ENCODE assay signal across 13 cellular contexts in genomic region chr1:11355594-11356467, GRCh38.
DNase-seq lines count a peak whose midpoint lies in the region; TF ChIP-seq lines count a peak whose summit lies in the region.
"Had no signal": no experiment of that assay in that cellular context is flagged by ENCODE, and none has a peak within 500 bp of the region (broad histone marks: within the 10 kb centered on the region; RNA-seq: fewer than 3 reads in every experiment).

No MANE protein-coding gene starts in this region.

- peak; percentile 95 for DNase-seq in DMS79 treated with DMSO at 0.1 percent for 48 hours (lab: John Stamatoyannopoulos, UW)
- DNase-seq in NCI-H1417 treated with DMSO at 0.1 percent for 48 hours (lab: John Stamatoyannopoulos, UW) = peak; percentile 60
- peak; percentile 73 for DNase-seq in midbrain (lab: John Stamatoyannopoulos, UW)
- DNase-seq in cardiac septum (ENCODE audit: low spot score) = no peak
- no peak for DNase-seq in GOT3 (lab: John Stamatoyannopoulos, UW)
- DNase-seq in spleen = no peak
- DNase-seq in activated CD4-positive, alpha-beta T cell treated with anti-CD3 and anti-CD28 coated beads, Interleukin-2, amount 50 U/mL, for 4 hours = no peak
- DNase-seq: activated CD8-positive, alpha-beta T cell treated with anti-CD3 and anti-CD28 coated beads, Interleukin-2, amount 10 ng/mL, durations not matched to agents 7 days and 5 days; activated naive CD4-positive, alpha-beta T cell treated with anti-CD3 and anti-CD28 coated beads, Interleukin-2, amount 10 ng/mL, durations not matched to agents 7 days and 5 days; pancreas; stimulated activated CD4-positive, alpha-beta T cell treated with anti-CD3 and anti-CD28 coated beads, Interleukin-2, amount 100 ng/mL, for 24 hours; stimulated activated naive CD4-positive, alpha-beta T cell had no signal

- H3K27ac Mint-ChIP-seq in brain = peak overlapping the region; percentile 92 to 97 (median 95)
- H3K27ac Mint-ChIP-seq: activated CD8-positive, alpha-beta T cell treated with anti-CD3 and anti-CD28 coated beads, Interleukin-2, amount 10 ng/mL, durations not matched to agents 7 days and 5 days had no signal

- H3K36me3 ChIP-seq in spleen = no peaks in the 10 kb centered on the region
- H3K36me3 ChIP-seq: pancreas had no signal

- peak overlapping the region; percentile 41 to 82 (median 69) for H3K4me3 Mint-ChIP-seq in brain
- H3K4me3 Mint-ChIP-seq: activated CD8-positive, alpha-beta T cell treated with anti-CD3 and anti-CD28 coated beads, Interleukin-2, amount 10 ng/mL, durations not matched to agents 7 days and 5 days; activated naive CD4-positive, alpha-beta T cell treated with anti-CD3 and anti-CD28 coated beads, Interleukin-2, amount 10 ng/mL, durations not matched to agents 7 days and 5 days had no signal

- H3K4me1 Mint-ChIP-seq in brain = peaks cover 90% of the 10 kb centered on the region

- H3K27ac ChIP-seq in spleen = no peak overlapping the region
- H3K27ac ChIP-seq: pancreas had no signal

- peaks cover 4% of the 10 kb centered on the region for H3K36me3 Mint-ChIP-seq in brain

- no peaks in the 10 kb centered on the region for H3K4me1 ChIP-seq in spleen
- H3K4me1 ChIP-seq: pancreas had no signal

- no peak for TF ChIP-seq POLR2A in spleen (IDR thresholded peaks at IDR 0.05)

- WGBS in spleen, 5 donors = 37 to 47% (median 40%) methylated on average over 19 to 20 of the region's 20 CpGs

- intact Hi-C loops in cardiac septum (cut with DNase I) (no loop called here), spleen (cut with DNase I; ENCODE audit: low total_unique reads) (no loop called here)

- H3K27me3 Mint-ChIP-seq in brain = no peaks in the 10 kb centered on the region

- no peaks in the 10 kb centered on the region for H3K9me3 ChIP-seq in spleen
- H3K9me3 ChIP-seq: pancreas had no signal

- H3K4me3 ChIP-seq in spleen = no peak overlapping the region
- H3K4me3 ChIP-seq: pancreas had no signal

- H3K9me3 Mint-ChIP-seq in brain = peaks cover 8 to 17% (median 15%) of the 10 kb centered on the region in 5 experiments

- peaks cover 0 to 87% (median 27%) of the 10 kb centered on the region in 7 donors for H3K27me3 ChIP-seq in spleen (replicated peaks in 1 of 7)

- TF ChIP-seq CTCF in brain (conservative IDR thresholded peaks at IDR 0.05) = no peak
- TF ChIP-seq CTCF in spleen (IDR thresholded peaks at IDR 0.05 in 8 of 11, conservative IDR thresholded peaks at IDR 0.05 in 3 of 11) = no peak

Comparison
In these comparisons a context has a peak if more than half of its experiments do, and no peak if none do; other contexts are left out.
1. DNase-seq: peak in DMS79 treated with DMSO at 0.1 percent for 48 hours (single experiment), NCI-H1417 treated with DMSO at 0.1 percent for 48 hours (single experiment) and midbrain (single experiment); none in cardiac septum (single experiment), GOT3 (single experiment), spleen (single experiment) and activated CD4-positive, alpha-beta T cell treated with anti-CD3 and anti-CD28 coated beads, Interleukin-2, amount 50 U/mL, for 4 hours (0 of 2).